ENCODE assay signal across 8 cellular contexts in the genomic region with DNA sequence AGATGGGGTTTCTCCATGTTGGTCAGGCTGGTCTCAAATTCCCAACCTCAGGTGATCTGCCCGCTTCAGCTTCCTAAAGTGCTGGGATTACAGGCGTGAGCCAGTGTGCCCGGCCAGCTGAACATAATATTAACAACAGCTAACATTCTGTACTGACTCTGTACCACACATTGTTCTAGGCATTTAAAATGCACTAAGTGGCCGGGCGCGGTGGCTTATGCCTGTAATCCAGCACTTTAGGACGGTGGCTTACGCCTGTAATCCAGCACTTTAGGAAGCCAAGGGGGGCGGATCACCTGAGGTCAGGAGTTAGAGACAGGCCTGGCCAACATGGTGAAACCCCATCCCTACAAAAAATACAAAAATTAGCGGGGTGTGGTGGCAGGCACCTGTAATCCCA. TPM values are rescaled to one million over a fixed set of nuclear protein-coding genes. Genes with fewer than 3 reads are reported as not detected.
"Had no signal": no experiment of that assay in that cellular context is flagged by ENCODE, and none has a peak within 500 bp of the region (broad histone marks: within the 10 kb centered on the region; RNA-seq: fewer than 3 reads in every experiment).

No MANE protein-coding gene starts in this region.

RNA-seq across cellular contexts. Expression of gene LDLRAD2, which starts 14.6 kb away (rescaled TPM):
- total RNA-seq: activated CD4-positive, alpha-beta memory T cell treated with anti-CD3 and anti-CD28 coated beads for 36 hours; activated CD4-positive, alpha-beta memory T cell treated with anti-CD3 and anti-CD28 coated beads, Interleukin-2, amount 10 ng/mL, durations not matched to agents 7 days and 5 days; activated CD4-positive, alpha-beta T cell treated with anti-CD3 and anti-CD28 coated beads, Interleukin-2, amount 10 ng/mL, durations not matched to agents 7 days and 5 days; activated CD8-positive, alpha-beta memory T cell treated with anti-CD3 and anti-CD28 coated beads for 36 hours; activated CD8-positive, alpha-beta memory T cell treated with anti-CD3 and anti-CD28 coated beads, Interleukin-2, amount 10 ng/mL, durations not matched to agents 7 days and 5 days; activated CD8-positive, alpha-beta T cell treated with anti-CD3 and anti-CD28 coated beads, Interleukin-2, amount 10 ng/mL, durations not matched to agents 7 days and 5 days; T-helper 1 cell treated with Interleukin-12 subunit alpha and Interleukin-12 subunit beta and Interleukin-4 antibody, amounts not matched to agents 30 ng/mL and 1 ng/mL, for 36 hours; T-helper 17 cell had no signal
